31 cellular contexts compared by ENCODE assay signal in the genomic region with DNA sequence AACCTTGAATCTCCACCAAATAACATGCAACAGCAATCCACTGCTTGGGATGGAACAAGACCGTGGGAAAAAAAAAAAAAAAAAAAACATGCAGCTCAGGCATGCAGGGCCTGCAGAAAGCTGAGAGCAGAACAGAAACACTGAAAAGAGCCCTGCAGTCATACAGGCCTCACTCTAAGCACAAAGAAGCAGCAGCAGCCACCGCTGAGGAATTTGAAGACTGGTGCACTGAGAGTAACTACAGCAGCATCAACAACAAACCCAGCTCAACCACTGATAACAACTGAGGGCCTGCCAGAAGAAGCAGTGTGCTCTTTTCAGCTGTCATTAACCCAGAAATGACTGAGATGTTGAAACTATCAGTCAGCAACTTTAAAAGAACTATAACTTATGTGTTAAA.
DNase-seq lines count a peak whose midpoint lies in the region; ATAC-seq and TF ChIP-seq lines count a peak whose summit lies in the region.
"Had no signal": no experiment of that assay in that cellular context is flagged by ENCODE, and none has a peak within 500 bp of the region (broad histone marks: within the 10 kb centered on the region; RNA-seq: fewer than 3 reads in every experiment).

No MANE protein-coding gene starts in this region.

- H3K9ac ChIP-seq in endodermal cell (ENCODE audit: extremely low read depth, low read length, poor library complexity, severe bottlenecking) (no peak overlapping the region), trophoblast cell (ENCODE audit: low read length) (no peak overlapping the region)
- H3K9ac ChIP-seq: GM23248 had no signal

- H3K4me1 ChIP-seq in endodermal cell (ENCODE audit: control insufficient read depth, insufficient read depth, low read length) (no peaks in the 10 kb centered on the region), trophoblast cell (ENCODE audit: control insufficient read depth in 1 of 2, insufficient read depth in 2 of 2, low read length in 2 of 2) (peaks cover 4 to 5% of the 10 kb centered on the region in 2 experiments), upper lobe of right lung (no peaks in the 10 kb centered on the region)
- H3K4me1 ChIP-seq: esophagus muscularis mucosa, left ventricle myocardium inferior, Peyer's patch had no signal

- H3K18ac ChIP-seq in trophoblast cell (ENCODE audit: low read length): no peak overlapping the region

- WGBS in endodermal cell (ENCODE audit: insufficient coverage in 1 of 2, insufficient read length in 1 of 2), 2 experiments: 17 to 77% methylated on average over 1 to 2 of the region's 2 CpGs
- WGBS in trophoblast cell (ENCODE audit: extremely low coverage, insufficient coverage, insufficient read length): no CpG with 5 or more reads among the region's 2 CpGs

- H3K27ac ChIP-seq in endodermal cell (ENCODE audit: low read depth, low read length): peak overlapping the region; percentile 66
- H3K27ac ChIP-seq in trophoblast cell (ENCODE audit: low read depth, low read length): peak overlapping the region; percentile 62
- no peak overlapping the region for H3K27ac ChIP-seq in upper lobe of right lung
- H3K27ac ChIP-seq: C4-2B, esophagus muscularis mucosa, GM23248, left ventricle myocardium inferior, Peyer's patch had no signal

- no peak overlapping the region for H3K4me3 ChIP-seq in endodermal cell (ENCODE audit: low read length)
- H3K4me3 ChIP-seq in trophoblast cell (ENCODE audit: low read depth, low read length): no peak overlapping the region
- no peak overlapping the region for H3K4me3 ChIP-seq in upper lobe of right lung
- H3K4me3 ChIP-seq: esophagus muscularis mucosa, GM23248, left ventricle myocardium inferior, Peyer's patch had no signal

- peaks cover 2% of the 10 kb centered on the region for H3K9me3 Mint-ChIP-seq in endodermal cell
- H3K9me3 Mint-ChIP-seq: dendritic cell treated with granulocyte-macrophage colony-stimulating factor and Interleukin-4, amounts not matched to agents 40 ng/mL and 50 ng/mL, for 4 days; T-helper 2 cell treated with Interferon-gamma antibody and Interleukin-4, amounts not matched to agents 5 μg/mL and 100 μg/mL, for 36 hours had no signal

- no peak overlapping the region for H2BK120ac ChIP-seq in trophoblast cell (ENCODE audit: insufficient read depth, low read length, poor library complexity)

- H3K4me1 Mint-ChIP-seq in endodermal cell: peaks cover 9% of the 10 kb centered on the region
- H3K4me1 Mint-ChIP-seq: activated CD4-positive, alpha-beta T cell treated with anti-CD3 and anti-CD28 coated beads for 36 hours; activated T-helper 17 cell treated with anti-CD3 and anti-CD28 coated beads, Interleukin-2, amount 50 U/mL, for 72 hours; IgD-negative memory B cell had no signal

- no peaks in the 10 kb centered on the region for H3K36me3 Mint-ChIP-seq in endodermal cell (ENCODE audit: low read depth)
- H3K36me3 Mint-ChIP-seq: IgD-negative memory B cell; mesothelial cell of epicardium; naive thymus-derived CD4-positive, alpha-beta T cell had no signal

- no peak overlapping the region for H2BK12ac ChIP-seq in trophoblast cell (ENCODE audit: low read length)

- ATAC-seq in GM21526 (IDR thresholded peaks at IDR 0.05; ENCODE audit: low FRiP score, unreplicated experiment) (no peak), upper lobe of right lung (no peak)
- ATAC-seq: activated CD4-positive, alpha-beta T cell treated with anti-CD3 and anti-CD28 coated beads for 36 hours; activated CD8-positive, alpha-beta T cell treated with anti-CD3 and anti-CD28 coated beads for 36 hours; activated T-helper 17 cell treated with anti-CD3 and anti-CD28 coated beads, Interleukin-2, amount 50 U/mL, for 72 hours; naive thymus-derived CD4-positive, alpha-beta T cell had no signal

- no peak overlapping the region for H3K4ac ChIP-seq in trophoblast cell (ENCODE audit: low read depth, low read length)

- H2BK5ac ChIP-seq in trophoblast cell (ENCODE audit: low read depth, low read length, poor library complexity): no peak overlapping the region

- intact Hi-C loops in upper lobe of right lung (cut with DNase I): no loop called here

- no peak overlapping the region for H4K12ac ChIP-seq in trophoblast cell (ENCODE audit: low read depth, low read length)

- no peak overlapping the region for H3K4me2 ChIP-seq in trophoblast cell (ENCODE audit: low read length)

- H3K27me3 Mint-ChIP-seq in endodermal cell (ENCODE audit: insufficient read depth): no peaks in the 10 kb centered on the region
- H3K27me3 Mint-ChIP-seq: activated CD4-positive, alpha-beta T cell treated with anti-CD3 and anti-CD28 coated beads for 36 hours; activated T-helper 17 cell treated with anti-CD3 and anti-CD28 coated beads, Interleukin-2, amount 50 U/mL, for 72 hours; dendritic cell treated with granulocyte-macrophage colony-stimulating factor and Interleukin-4, amounts not matched to agents 40 ng/mL and 50 ng/mL, for 4 days; naive thymus-derived CD4-positive, alpha-beta T cell had no signal

- no peak overlapping the region for H4K8ac ChIP-seq in trophoblast cell (ENCODE audit: low read depth, low read length)

- DNase-seq in amniotic epithelial cell (ENCODE audit: low read depth): peak; percentile 6
- peak; percentile 60 for DNase-seq in endodermal cell
- peak; percentile 96 for DNase-seq in islet precursor cell
- no peak for DNase-seq in trophoblast cell
- DNase-seq in AG20443 (ENCODE audit: low spot score): no peak
- DNase-seq in upper lobe of right lung: no peak
- no peak for DNase-seq in T-helper 1 cell
- DNase-seq: activated CD4-positive, alpha-beta T cell treated with anti-CD3 and anti-CD28 coated beads for 36 hours; activated CD8-positive, alpha-beta T cell treated with anti-CD3 and anti-CD28 coated beads for 36 hours; activated naive CD4-positive, alpha-beta T cell treated with anti-CD3 and anti-CD28 coated beads, Interleukin-2, amount 50 U/mL, for 16 hours; amygdala; COR-L47; DMS53; GM23248; HFFc6; left ventricle myocardium inferior; naive thymus-derived CD4-positive, alpha-beta T cell; NCI-H1436 treated with DMSO at 0.1 percent for 48 hours; occipital lobe; Peyer's patch; SHP77 treated with DMSO at 0.1 percent for 48 hours; small intestine; stimulated activated naive CD4-positive, alpha-beta T cell treated with Interleukin-2 at 50 U/mL for 16 hours had no signal

- H2AFZ ChIP-seq in trophoblast cell (ENCODE audit: insufficient read depth, low read length, poor library complexity): peak overlapping the region; percentile 6
- H2AFZ ChIP-seq: GM23248 had no signal

- no peak overlapping the region for H3K14ac ChIP-seq in trophoblast cell (ENCODE audit: low read length)

- H4K91ac ChIP-seq in trophoblast cell (ENCODE audit: low read depth, low read length): no peak overlapping the region

- no peak overlapping the region for H3K4me3 Mint-ChIP-seq in endodermal cell
- H3K4me3 Mint-ChIP-seq: activated CD4-positive, alpha-beta T cell treated with anti-CD3 and anti-CD28 coated beads for 36 hours; activated CD8-positive, alpha-beta T cell treated with anti-CD3 and anti-CD28 coated beads for 36 hours; activated T-helper 17 cell treated with anti-CD3 and anti-CD28 coated beads, Interleukin-2, amount 50 U/mL, for 72 hours; dendritic cell treated with granulocyte-macrophage colony-stimulating factor and Interleukin-4, amounts not matched to agents 40 ng/mL and 50 ng/mL, for 4 days; HFFc6; IgD-negative memory B cell; mesothelial cell of epicardium; naive thymus-derived CD4-positive, alpha-beta T cell; T-helper 2 cell treated with Interferon-gamma antibody and Interleukin-4, amounts not matched to agents 5 μg/mL and 100 μg/mL, for 36 hours had no signal

- H3K9me3 ChIP-seq in endodermal cell (ENCODE audit: control insufficient read depth, low read length) (peaks cover 9% of the 10 kb centered on the region), trophoblast cell (ENCODE audit: insufficient read depth, low read depth, low read length) (no peaks in the 10 kb centered on the region), upper lobe of right lung (no peaks in the 10 kb centered on the region)
- H3K9me3 ChIP-seq: Peyer's patch had no signal

- H3K36me3 ChIP-seq in endodermal cell (ENCODE audit: control insufficient read depth, insufficient read depth, low read length) (no peaks in the 10 kb centered on the region), trophoblast cell (ENCODE audit: control insufficient read depth in 1 of 2, insufficient read depth in 2 of 2, low read length in 2 of 2) (no peaks in the 10 kb centered on the region), upper lobe of right lung (no peaks in the 10 kb centered on the region)
- H3K36me3 ChIP-seq: esophagus muscularis mucosa, left ventricle myocardium inferior, Peyer's patch had no signal

- no peak for TF ChIP-seq CTCF in endodermal cell (conservative IDR thresholded peaks at IDR 0.05)
- TF ChIP-seq CTCF in upper lobe of right lung (IDR thresholded peaks at IDR 0.05): no peak

- peak overlapping the region; percentile 62 for H3K27ac Mint-ChIP-seq in endodermal cell
- H3K27ac Mint-ChIP-seq: activated CD4-positive, alpha-beta T cell treated with anti-CD3 and anti-CD28 coated beads for 36 hours; activated CD8-positive, alpha-beta T cell treated with anti-CD3 and anti-CD28 coated beads for 36 hours; activated T-helper 17 cell treated with anti-CD3 and anti-CD28 coated beads, Interleukin-2, amount 50 U/mL, for 72 hours; dendritic cell treated with granulocyte-macrophage colony-stimulating factor and Interleukin-4, amounts not matched to agents 40 ng/mL and 50 ng/mL, for 4 days; HFFc6; IgD-negative memory B cell; mesothelial cell of epicardium; naive thymus-derived CD4-positive, alpha-beta T cell; T-helper 2 cell treated with Interferon-gamma antibody and Interleukin-4, amounts not matched to agents 5 μg/mL and 100 μg/mL, for 36 hours had no signal

- H3K27me3 ChIP-seq in endodermal cell (ENCODE audit: control insufficient read depth, insufficient read depth, low read length, poor library complexity, severe bottlenecking) (no peaks in the 10 kb centered on the region), trophoblast cell (ENCODE audit: insufficient read depth, low read length) (no peaks in the 10 kb centered on the region), upper lobe of right lung (no peaks in the 10 kb centered on the region)
- H3K27me3 ChIP-seq: esophagus muscularis mucosa, Peyer's patch had no signal

- no peak overlapping the region for H2AK5ac ChIP-seq in trophoblast cell (ENCODE audit: low read length)

- H3K79me2 ChIP-seq in trophoblast cell (ENCODE audit: control insufficient read depth, insufficient read depth, low read length, poor library complexity): no peaks in the 10 kb centered on the region

- peaks cover 3% of the 10 kb centered on the region for H3K79me1 ChIP-seq in trophoblast cell (ENCODE audit: low read length)

- H3K23ac ChIP-seq in trophoblast cell (ENCODE audit: low read length): no peak overlapping the region

Comparison
In these comparisons a context has a peak if more than half of its experiments do, and no peak if none do; other contexts are left out.
1. DNase-seq: peak in amniotic epithelial cell (single experiment), endodermal cell (single experiment) and islet precursor cell (single experiment); none in trophoblast cell (0 of 2), AG20443 (single experiment), upper lobe of right lung (single experiment) and T-helper 1 cell (0 of 5).